1 cellular context compared by ENCODE assay signal in the genomic region with DNA sequence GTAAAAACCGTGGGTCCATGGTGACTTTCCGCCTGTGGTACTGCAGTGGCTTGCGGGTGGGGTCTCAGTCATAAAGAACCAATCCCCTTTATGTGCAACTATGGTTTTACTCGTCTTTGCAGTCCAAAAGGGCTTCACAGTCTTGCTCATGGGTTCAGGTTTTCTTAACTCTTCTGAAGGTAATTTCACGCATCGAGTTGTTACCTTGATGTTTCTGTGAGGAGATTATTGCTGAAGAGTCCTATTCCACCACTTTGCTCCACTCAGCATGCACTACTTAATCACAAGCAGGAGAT.
TF ChIP-seq lines count a peak whose summit lies in the region.

No MANE protein-coding gene starts in this region.

TF ChIP-seq in HepG2, 621 proteins besides CTCF, POLR2A, EP300 and RAD21:
- TF ChIP-seq, protein P1, sequence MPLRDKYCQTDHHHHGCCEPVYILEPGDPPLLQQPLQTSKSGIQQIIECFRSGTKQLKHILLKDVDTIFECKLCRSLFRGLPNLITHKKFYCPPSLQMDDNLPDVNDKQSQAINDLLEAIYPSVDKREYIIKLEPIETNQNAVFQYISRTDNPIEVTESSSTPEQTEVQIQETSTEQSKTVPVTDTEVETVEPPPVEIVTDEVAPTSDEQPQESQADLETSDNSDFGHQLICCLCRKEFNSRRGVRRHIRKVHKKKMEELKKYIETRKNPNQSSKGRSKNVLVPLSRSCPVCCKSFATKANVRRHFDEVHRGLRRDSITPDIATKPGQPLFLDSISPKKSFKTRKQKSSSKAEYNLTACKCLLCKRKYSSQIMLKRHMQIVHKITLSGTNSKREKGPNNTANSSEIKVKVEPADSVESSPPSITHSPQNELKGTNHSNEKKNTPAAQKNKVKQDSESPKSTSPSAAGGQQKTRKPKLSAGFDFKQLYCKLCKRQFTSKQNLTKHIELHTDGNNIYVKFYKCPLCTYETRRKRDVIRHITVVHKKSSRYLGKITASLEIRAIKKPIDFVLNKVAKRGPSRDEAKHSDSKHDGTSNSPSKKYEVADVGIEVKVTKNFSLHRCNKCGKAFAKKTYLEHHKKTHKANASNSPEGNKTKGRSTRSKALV (CRISPR knock-in tag; IDR thresholded peaks at IDR 0.05): no peak
- TF ChIP-seq REST (IDR thresholded peaks at IDR 0.05; ENCODE audit: borderline replicate concordance in 1 of 2, low read depth in 1 of 2, low read length in 2 of 2): no peak
- TF ChIP-seq ZNF510 (CRISPR knock-in tag; IDR thresholded peaks at IDR 0.05; ENCODE audit: low read depth): no peak
- TF ChIP-seq ZNF558 (CRISPR knock-in tag; IDR thresholded peaks at IDR 0.05; ENCODE audit: borderline replicate concordance): no peak
- no peak for TF ChIP-seq IKZF1 (IDR thresholded peaks at IDR 0.05)
- TF ChIP-seq, protein P2, sequence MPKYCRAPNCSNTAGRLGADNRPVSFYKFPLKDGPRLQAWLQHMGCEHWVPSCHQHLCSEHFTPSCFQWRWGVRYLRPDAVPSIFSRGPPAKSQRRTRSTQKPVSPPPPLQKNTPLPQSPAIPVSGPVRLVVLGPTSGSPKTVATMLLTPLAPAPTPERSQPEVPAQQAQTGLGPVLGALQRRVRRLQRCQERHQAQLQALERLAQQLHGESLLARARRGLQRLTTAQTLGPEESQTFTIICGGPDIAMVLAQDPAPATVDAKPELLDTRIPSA (CRISPR knock-in tag; IDR thresholded peaks at IDR 0.05; ENCODE audit: borderline replicate concordance): no peak
- TF ChIP-seq ZFP1 (CRISPR knock-in tag; IDR thresholded peaks at IDR 0.05): no peak
